Comparison of ENCODE assay signal across 22 cellular contexts in the genomic region with DNA sequence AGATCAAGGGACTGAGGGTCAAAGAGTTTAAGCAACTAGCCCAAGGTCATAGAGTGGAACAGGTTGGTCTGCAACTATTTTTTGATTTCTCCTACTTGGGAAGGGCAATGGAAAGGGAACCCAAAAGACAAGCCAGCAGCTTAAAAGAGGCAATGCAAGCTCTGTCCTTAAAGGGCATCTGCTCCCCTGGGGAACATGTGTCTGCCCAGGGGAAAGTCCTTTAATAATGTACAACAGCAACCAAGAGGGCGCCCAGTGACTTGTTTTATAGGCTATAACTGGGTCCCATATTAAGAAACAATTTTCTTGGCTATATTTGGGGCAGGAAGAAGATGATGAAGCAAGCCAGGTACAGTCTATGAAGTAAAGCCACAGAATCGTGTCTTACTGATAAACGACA. TPM values are rescaled to one million over a fixed set of nuclear protein-coding genes. Genes with fewer than 3 reads are reported as not detected.
DNase-seq lines count a peak whose midpoint lies in the region; ATAC-seq, FAIRE-seq and TF ChIP-seq lines count a peak whose summit lies in the region.
"Had no signal": no experiment of that assay in that cellular context is flagged by ENCODE, and none has a peak within 500 bp of the region (broad histone marks: within the 10 kb centered on the region; RNA-seq: fewer than 3 reads in every experiment).

No MANE protein-coding gene starts in this region.

- no peak overlapping the region for H3K4me3 ChIP-seq in IMR-90 (ENCODE audit: insufficient read depth, low read depth, low read length)
- H3K4me3 ChIP-seq in trophoblast cell (ENCODE audit: low read depth, low read length): no peak overlapping the region
- no peak overlapping the region for H3K4me3 ChIP-seq in uterus
- H3K4me3 ChIP-seq: A549; BLaER1 treated with 17β-estradiol and CSF1 and Interleukin-3, amounts not matched to agents 10 nM and 100 nM; GM23338 had no signal

- peak overlapping the region; percentile 82; the same call in 1 of the 3 replicates for H2BK15ac ChIP-seq in IMR-90 (ENCODE audit: low read depth, low read length)

- in situ Hi-C loops in IMR-90 (cut with MboI; ENCODE audit: low sequenced_read_pairs): no loop called here

- TF ChIP-seq POLR2A in IMR-90 (IDR thresholded peaks at IDR 0.05; ENCODE audit: low read depth, low read length) (no peak), uterus (IDR thresholded peaks at IDR 0.05) (no peak)

- dilution Hi-C loops in IMR-90 (cut with HindIII; ENCODE audit: low sequenced_read_pairs, unreplicated experiment): no loop called here

- no peaks in the 10 kb centered on the region for H3K27me3 Mint-ChIP-seq in activated T-helper 2 cell treated with anti-CD3 and anti-CD28 coated beads, Interferon-gamma antibody, Interleukin-2, Interleukin-4, amounts not matched to agents 10 μg/mL and 5 μg/mL and 100 μg/mL, durations not matched to agents 14 hours and 24 hours and 36 hours (ENCODE audit: low read depth)
- H3K27me3 Mint-ChIP-seq: CD4-positive, alpha-beta memory T cell had no signal

- TF ChIP-seq RAD21 in IMR-90 (IDR thresholded peaks at IDR 0.05; ENCODE audit: low read length): no peak

- no peak overlapping the region for H3K4me3 Mint-ChIP-seq in activated T-helper 2 cell treated with anti-CD3 and anti-CD28 coated beads, Interferon-gamma antibody, Interleukin-2, Interleukin-4, amounts not matched to agents 10 μg/mL and 5 μg/mL and 100 μg/mL, durations not matched to agents 14 hours and 24 hours and 36 hours (ENCODE audit: low read depth)
- H3K4me3 Mint-ChIP-seq: CD4-positive, alpha-beta memory T cell; GM23338; H9 had no signal

- H3K27ac ChIP-seq in IMR-90 (ENCODE audit: insufficient read depth, low read length) (no peak overlapping the region), trophoblast cell (ENCODE audit: low read depth, low read length) (no peak overlapping the region), uterus (no peak overlapping the region)

- H2BK5ac ChIP-seq in IMR-90 (ENCODE audit: low read depth, low read length, poor library complexity, severe bottlenecking): no peak overlapping the region
- no peak overlapping the region for H2BK5ac ChIP-seq in trophoblast cell (ENCODE audit: low read depth, low read length, poor library complexity)

- H2AK9ac ChIP-seq in IMR-90 (replicated peaks; ENCODE audit: low read depth, low read length, poor library complexity): no peak overlapping the region

- no CpG with 5 or more reads among the region's 3 CpGs for WGBS in IMR-90 (ENCODE audit: extremely low coverage in 2 of 2, insufficient read length in 1 of 2), 2 experiments
- WGBS in trophoblast cell (ENCODE audit: extremely low coverage, insufficient coverage, insufficient read length): no CpG with 5 or more reads among the region's 3 CpGs

- H4K20me1 ChIP-seq in IMR-90 (ENCODE audit: insufficient read depth, low read length): no peaks in the 10 kb centered on the region
- H4K20me1 ChIP-seq: BLaER1 treated with 17β-estradiol and CSF1 and Interleukin-3, amounts not matched to agents 10 nM and 100 nM had no signal

- peaks cover 42% of the 10 kb centered on the region for H3K4me1 Mint-ChIP-seq in activated T-helper 2 cell treated with anti-CD3 and anti-CD28 coated beads, Interferon-gamma antibody, Interleukin-2, Interleukin-4, amounts not matched to agents 10 μg/mL and 5 μg/mL and 100 μg/mL, durations not matched to agents 14 hours and 24 hours and 36 hours (ENCODE audit: low read depth)
- H3K4me1 Mint-ChIP-seq: CD4-positive, alpha-beta memory T cell; GM23338 had no signal

- intact Hi-C loops in IMR-90 (cut with micrococcal nuclease): no loop called here
- intact Hi-C loops in activated T-helper 2 cell treated with anti-CD3 and anti-CD28 coated beads, Interferon-gamma antibody, Interleukin-2, Interleukin-4, amounts not matched to agents 10 μg/mL and 5 μg/mL and 100 μg/mL, durations not matched to agents 14 hours and 24 hours and 36 hours (cut with micrococcal nuclease): loop anchor here (10.0 kb wide), 1 partner anchor 480 kb away; no protein-coding TSS in a partner anchor
- intact Hi-C loops in uterus (cut with DNase I; ENCODE audit: low total_unique reads): no loop called here

- CTCF ChIA-PET in IMR-90 (lab: Yijun Ruan, JAX): no interaction called here

- H3K27me3 ChIP-seq in IMR-90 (ENCODE audit: control insufficient read depth, insufficient read depth, low read length): no peaks in the 10 kb centered on the region
- H3K27me3 ChIP-seq in trophoblast cell (ENCODE audit: insufficient read depth, low read length): no peaks in the 10 kb centered on the region
- H3K27me3 ChIP-seq in uterus: no peaks in the 10 kb centered on the region
- H3K27me3 ChIP-seq: BE2C; BLaER1 treated with 17β-estradiol and CSF1 and Interleukin-3, amounts not matched to agents 10 nM and 100 nM had no signal

- H3K36me3 ChIP-seq in IMR-90 (ENCODE audit: control insufficient read depth, insufficient read depth, low read length): no peaks in the 10 kb centered on the region
- H3K36me3 ChIP-seq in trophoblast cell (ENCODE audit: control insufficient read depth in 1 of 2, insufficient read depth in 2 of 2, low read length in 2 of 2): no peaks in the 10 kb centered on the region
- no peaks in the 10 kb centered on the region for H3K36me3 ChIP-seq in uterus
- H3K36me3 ChIP-seq: BE2C; BLaER1 treated with 17β-estradiol and CSF1 and Interleukin-3, amounts not matched to agents 10 nM and 100 nM had no signal

- peak overlapping the region; percentile 26 for H3K27ac Mint-ChIP-seq in activated T-helper 2 cell treated with anti-CD3 and anti-CD28 coated beads, Interferon-gamma antibody, Interleukin-2, Interleukin-4, amounts not matched to agents 10 μg/mL and 5 μg/mL and 100 μg/mL, durations not matched to agents 14 hours and 24 hours and 36 hours
- H3K27ac Mint-ChIP-seq: CD4-positive, alpha-beta memory T cell; GM23338 had no signal

- no peak overlapping the region for H4K12ac ChIP-seq in trophoblast cell (ENCODE audit: low read depth, low read length)

- no peaks in the 10 kb centered on the region for H3K79me2 ChIP-seq in trophoblast cell (ENCODE audit: control insufficient read depth, insufficient read depth, low read length, poor library complexity)

- H3K9ac ChIP-seq in IMR-90 (ENCODE audit: low read depth, low read length) (no peak overlapping the region), trophoblast cell (ENCODE audit: low read length) (no peak overlapping the region)
- H3K9ac ChIP-seq: BLaER1 treated with 17β-estradiol and CSF1 and Interleukin-3, amounts not matched to agents 10 nM and 100 nM had no signal

- H3K9me3 ChIP-seq in IMR-90 (ENCODE audit: control insufficient read depth, insufficient read depth, low read length) (no peaks in the 10 kb centered on the region), trophoblast cell (ENCODE audit: insufficient read depth, low read depth, low read length) (no peaks in the 10 kb centered on the region), uterus (no peaks in the 10 kb centered on the region)
- H3K9me3 ChIP-seq: A549; BE2C; BLaER1 treated with 17β-estradiol and CSF1 and Interleukin-3, amounts not matched to agents 10 nM and 100 nM had no signal

- H3K9me3 Mint-ChIP-seq in activated T-helper 2 cell treated with anti-CD3 and anti-CD28 coated beads, Interferon-gamma antibody, Interleukin-2, Interleukin-4, amounts not matched to agents 10 μg/mL and 5 μg/mL and 100 μg/mL, durations not matched to agents 14 hours and 24 hours and 36 hours: no peaks in the 10 kb centered on the region
- H3K9me3 Mint-ChIP-seq: CD4-positive, alpha-beta memory T cell; GM23338; H9 had no signal

- H2BK120ac ChIP-seq in IMR-90 (ENCODE audit: low read depth, low read length): no peak overlapping the region; the same call in 1 of the 2 replicates
- H2BK120ac ChIP-seq in trophoblast cell (ENCODE audit: insufficient read depth, low read length, poor library complexity): no peak overlapping the region

- BruUV-seq in IMR-90 (replicated peaks; lab: Mats Ljungman, UMichigan): no TSS peak

- no peak overlapping the region for H4K5ac ChIP-seq in IMR-90 (ENCODE audit: low read depth, low read length)

- no peak overlapping the region for H4K91ac ChIP-seq in IMR-90 (ENCODE audit: insufficient read depth, low read depth, low read length)
- H4K91ac ChIP-seq in trophoblast cell (ENCODE audit: low read depth, low read length): no peak overlapping the region

- H2BK12ac ChIP-seq in trophoblast cell (ENCODE audit: low read length): no peak overlapping the region

- H2AK5ac ChIP-seq in IMR-90 (ENCODE audit: low read depth, low read length) (no peak overlapping the region), trophoblast cell (ENCODE audit: low read length) (no peak overlapping the region)

- no peaks in the 10 kb centered on the region for H3K79me1 ChIP-seq in IMR-90 (ENCODE audit: low read depth in 1 of 2, low read length in 2 of 2)
- H3K79me1 ChIP-seq in trophoblast cell (ENCODE audit: low read length): peaks cover 2% of the 10 kb centered on the region

- H3K56ac ChIP-seq in IMR-90 (ENCODE audit: extremely low read depth, insufficient read depth, low read length): no peak overlapping the region

- no peak overlapping the region for H4K8ac ChIP-seq in IMR-90 (ENCODE audit: low read depth in 2 of 2, low read length in 2 of 2)
- H4K8ac ChIP-seq in trophoblast cell (ENCODE audit: low read depth, low read length): no peak overlapping the region

- H3K4me1 ChIP-seq in IMR-90 (ENCODE audit: control insufficient read depth, insufficient read depth, low read length) (no peaks in the 10 kb centered on the region), trophoblast cell (ENCODE audit: control insufficient read depth in 1 of 2, insufficient read depth in 2 of 2, low read length in 2 of 2) (peaks cover under 1 to 8% of the 10 kb centered on the region in 2 experiments), uterus (no peaks in the 10 kb centered on the region)
- H3K4me1 ChIP-seq: BE2C had no signal

- no peak overlapping the region for H3K23ac ChIP-seq in IMR-90 (ENCODE audit: low read depth, low read length)
- H3K23ac ChIP-seq in trophoblast cell (ENCODE audit: low read length): no peak overlapping the region

- peak; percentile 23 for FAIRE-seq in urothelium cell line (lab: Jason Lieb, UNC)
- FAIRE-seq: A549, D721Med, GM18507 had no signal

- H3K9me1 ChIP-seq in IMR-90 (ENCODE audit: insufficient read depth, low read length): no peaks in the 10 kb centered on the region

- TF ChIP-seq CTCF in IMR-90 (conservative IDR thresholded peaks at IDR 0.05; ENCODE audit: low read depth, low read length) (no peak), uterus (IDR thresholded peaks at IDR 0.05) (no peak)

- POLR2A ChIA-PET in IMR-90 (lab: Charles Lee; ENCODE audit: unreplicated experiment): no interaction called here

- ATAC-seq in IMR-90 (ENCODE audit: low read depth) (no peak), GM21576 (IDR thresholded peaks at IDR 0.05; ENCODE audit: unreplicated experiment) (no peak)
- ATAC-seq: A549, GM23338, HCT116 had no signal

- H2BK20ac ChIP-seq in IMR-90 (ENCODE audit: low read depth, low read length): peak overlapping the region; percentile 6; the same call in 1 of the 2 replicates

- no peak overlapping the region for H3K14ac ChIP-seq in IMR-90 (replicated peaks; ENCODE audit: low read depth, low read length)
- H3K14ac ChIP-seq in trophoblast cell (ENCODE audit: low read length): peak overlapping the region; percentile 34

- H3K36me3 Mint-ChIP-seq in activated T-helper 2 cell treated with anti-CD3 and anti-CD28 coated beads, Interferon-gamma antibody, Interleukin-2, Interleukin-4, amounts not matched to agents 10 μg/mL and 5 μg/mL and 100 μg/mL, durations not matched to agents 14 hours and 24 hours and 36 hours (ENCODE audit: low read depth): peaks cover 11% of the 10 kb centered on the region
- H3K36me3 Mint-ChIP-seq: CD4-positive, alpha-beta memory T cell had no signal

- H3K4ac ChIP-seq in IMR-90 (ENCODE audit: low read depth, low read length) (peak overlapping the region; percentile 16; the same call in 1 of the 2 replicates), trophoblast cell (ENCODE audit: low read depth, low read length) (no peak overlapping the region)

- DNase-seq in IMR-90 (no peak), trophoblast cell (no peak), urothelium cell line (ENCODE audit: low spot score) (no peak), uterus (no peak)
- no peak for DNase-seq in activated T-helper 2 cell treated with anti-CD3 and anti-CD28 coated beads, Interferon-gamma antibody, Interleukin-2, Interleukin-4, amounts not matched to agents 10 μg/mL and 5 μg/mL and 100 μg/mL, durations not matched to agents 14 hours and 24 hours and 36 hours (ENCODE audit: low spot score)
- no peak for DNase-seq in central memory CD4-positive, alpha-beta T cell
- DNase-seq: 8988T; ACHN; BE2C; CD4-positive, alpha-beta memory T cell; DMS 273 treated with DMSO at 0.1 percent for 48 hours; DMS79; EL; GDM1; H9 had no signal

- H2AFZ ChIP-seq in IMR-90 (replicated peaks; ENCODE audit: low read length, poor library complexity): no peak overlapping the region
- H2AFZ ChIP-seq in trophoblast cell (ENCODE audit: insufficient read depth, low read length, poor library complexity): no peak overlapping the region
- H2AFZ ChIP-seq: GM23338 had no signal

- H3K18ac ChIP-seq in IMR-90 (ENCODE audit: low read depth, low read length) (no peak overlapping the region), trophoblast cell (ENCODE audit: low read length) (no peak overlapping the region)

- H3K4me2 ChIP-seq in IMR-90 (ENCODE audit: low read depth, low read length) (no peak overlapping the region), trophoblast cell (ENCODE audit: low read length) (no peak overlapping the region)
- H3K4me2 ChIP-seq: GM23338 had no signal

RNA-seq across cellular contexts. Expression of gene RBM47, which starts 54.7 kb away (rescaled TPM):
- total RNA-seq in IMR-90 (2012; rRNA removed) (0.83 and 1.1 TPM in 2 replicates), uterus (10 to 100 TPM in 1 of 4 donors, 1 to 10 TPM in 3; 3.8 to 22.3 (median 6.8) TPM)
- polyA plus RNA-seq in IMR-90 (2012; rRNA removed): 0.44 and 0.59 TPM in 2 replicates
- 1.1 and 1.6 TPM in 2 replicates for polyA plus RNA-seq in IMR-90 (2012; cell fraction: cytosol; rRNA removed)
- 0.41 and 0.99 TPM in 2 replicates for polyA plus RNA-seq in IMR-90 (2012; cell fraction: nucleus; rRNA removed; ENCODE audit: low replicate concordance)
- 32.9 and 34.8 TPM in 2 replicates for total RNA-seq in activated T-helper 2 cell treated with anti-CD3 and anti-CD28 coated beads, Interferon-gamma antibody, Interleukin-2, Interleukin-4, amounts not matched to agents 10 μg/mL and 5 μg/mL and 100 μg/mL, durations not matched to agents 14 hours and 24 hours and 36 hours
- polyA plus RNA-seq in trophoblast cell (2013): 45.7 and 49.2 TPM in 2 replicates
